In the genomic region with DNA sequence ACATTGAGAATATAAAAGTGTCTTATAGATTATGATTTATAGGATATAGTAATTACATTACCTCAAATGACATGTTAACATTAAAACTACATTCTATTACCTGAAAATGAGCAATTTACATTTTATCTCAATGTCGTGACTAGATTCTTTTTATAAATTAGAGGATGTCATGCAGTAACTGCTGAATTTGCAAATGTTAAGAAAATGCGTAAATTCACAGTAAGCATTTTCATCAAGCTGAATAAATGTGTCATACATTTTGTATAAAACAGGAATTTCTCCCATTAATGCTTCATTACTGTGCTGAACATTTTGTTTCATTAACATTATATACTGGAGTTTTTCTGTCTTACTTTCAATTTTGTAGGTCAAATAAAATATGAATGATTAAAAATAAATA, we compare ENCODE assay signal across 11 cellular contexts.
"Had no signal": no experiment of that assay in that cellular context is flagged by ENCODE, and none has a peak within 500 bp of the region (broad histone marks: within the 10 kb centered on the region; RNA-seq: fewer than 3 reads in every experiment).

No MANE protein-coding gene starts in this region.

- H3K36me3 ChIP-seq: HAP-1 had no signal

- H2AFZ ChIP-seq: GM23248, GM23338 had no signal

- H3K4me3 ChIP-seq: GM23248, GM23338, HAP-1 had no signal

- ATAC-seq: GM23338, HCT116 had no signal

- H3K4me2 ChIP-seq: GM23338 had no signal

- H3K9ac ChIP-seq: GM23248 had no signal

- H3K9me3 ChIP-seq: HAP-1 had no signal

- H3K4me1 ChIP-seq: HAP-1 had no signal

- FAIRE-seq: H1, H54 had no signal

- DNase-seq: GM23248, GOT3, H7, H9, HCEC 1CT, HFFc6 had no signal

- H3K27ac ChIP-seq: GM23248 had no signal
